In genomic region chr2:74499940-74500577, GRCh38 we compare ENCODE assay signal across 14 cellular contexts. TPM values are rescaled to one million over a fixed set of nuclear protein-coding genes. Genes with fewer than 3 reads are reported as not detected.
DNase-seq lines count a peak whose midpoint lies in the region; ATAC-seq and TF ChIP-seq lines count a peak whose summit lies in the region.
"Had no signal": no experiment of that assay in that cellular context is flagged by ENCODE, and none has a peak within 500 bp of the region (broad histone marks: within the 10 kb centered on the region; RNA-seq: fewer than 3 reads in every experiment).

No MANE protein-coding gene starts in this region.

- peaks cover 50% of the 10 kb centered on the region for H3K4me1 ChIP-seq in CD8-positive, alpha-beta T cell (ENCODE audit: insufficient read depth, low read length)
- H3K4me1 ChIP-seq in HUES64 (ENCODE audit: insufficient read depth, low read length) (peaks cover 21% of the 10 kb centered on the region), thyroid gland (peaks cover 29 to 36% of the 10 kb centered on the region in 2 donors)

- POLR2A ChIA-PET in CD8-positive, alpha-beta T cell (lab: Charles Lee) = interaction anchor here (0.7 to 0.8 kb wide), 2 partner anchors 30 to 42 kb away, joined by 3 to 4 read pairs; partner anchors contain the start of genes AUP1, HTRA2 and WBP1

- intact Hi-C loops in CD8-positive, alpha-beta T cell (cut with DNase I, micrococcal nuclease) = loop anchor here (5.0 to 10.0 kb wide), 2 partner anchors 87 to 155 kb away; partner anchors contain the start of gene SEMA4F (in 2 of the 2)
- intact Hi-C loops in Calu3 (cut with micrococcal nuclease; ENCODE audit: unreplicated experiment) (no loop called here), thyroid gland (cut with DNase I) (no loop called here)

- H3K4me3 ChIP-seq in CD8-positive, alpha-beta T cell (ENCODE audit: low read depth, low read length) = no peak overlapping the region
- H3K4me3 ChIP-seq in HUES64 (ENCODE audit: low read length) (peak overlapping the region; percentile 46), fibroblast of villous mesenchyme (ENCODE audit: low read depth, low read length) (peak overlapping the region; percentile 57), thyroid gland (replicated peaks in 1 of 3) (no peak overlapping the region)

- no peak overlapping the region for H3K27ac Mint-ChIP-seq in CD8-positive, alpha-beta T cell
- no peak overlapping the region for H3K27ac Mint-ChIP-seq in neural crest cell (ENCODE audit: unreplicated experiment)
- H3K27ac Mint-ChIP-seq in Calu3 (ENCODE audit: unreplicated experiment) = no peak overlapping the region
- H3K27ac Mint-ChIP-seq: activated T-helper 17 cell treated with anti-CD3 and anti-CD28 coated beads, Interleukin-2, amount 50 U/mL, for 72 hours had no signal

- peak overlapping the region; percentile 47 for H3K4me3 Mint-ChIP-seq in CD8-positive, alpha-beta T cell
- peak overlapping the region; percentile 74 for H3K4me3 Mint-ChIP-seq in neural crest cell
- H3K4me3 Mint-ChIP-seq in Calu3 (ENCODE audit: low read depth, unreplicated experiment) = no peak overlapping the region

- DNase-seq in CD8-positive, alpha-beta T cell = no peak
- DNase-seq in fibroblast of villous mesenchyme (ENCODE audit: low read depth) = no peak
- DNase-seq in neural crest cell (ENCODE audit: low read depth, low spot score) = no peak
- DNase-seq in Calu3 = no peak
- no peak for DNase-seq in thyroid gland
- no peak for DNase-seq in stimulated activated CD4-positive, alpha-beta T cell treated with anti-CD3 and anti-CD28 coated beads, Interleukin-4, amount 100 ng/mL, for 1 hour
- DNase-seq: midbrain, NCI-H1930, NCI-H82 had no signal

- 30% methylated on average over 15 of the region's 15 CpGs for WGBS in HUES64
- 70 to 77% methylated on average over 15 of the region's 15 CpGs for WGBS in thyroid gland, 2 donors

- TF ChIP-seq POLR2A in thyroid gland (IDR thresholded peaks at IDR 0.05) = no peak

- H3K9me3 Mint-ChIP-seq in CD8-positive, alpha-beta T cell = no peaks in the 10 kb centered on the region
- H3K9me3 Mint-ChIP-seq in neural crest cell (no peaks in the 10 kb centered on the region), Calu3 (ENCODE audit: low read depth, unreplicated experiment) (no peaks in the 10 kb centered on the region)
- H3K9me3 Mint-ChIP-seq: activated T-helper 17 cell treated with anti-CD3 and anti-CD28 coated beads, Interleukin-2, amount 50 U/mL, for 72 hours had no signal

- no peak for TF ChIP-seq CTCF in CD8-positive, alpha-beta T cell (IDR thresholded peaks at IDR 0.05)
- TF ChIP-seq CTCF in fibroblast of villous mesenchyme (IDR thresholded peaks at IDR 0.05; ENCODE audit: insufficient read depth, low read depth, low read length) (no peak), neural crest cell (conservative IDR thresholded peaks at IDR 0.05) (no peak), Calu3 (IDR thresholded peaks at IDR 0.05; ENCODE audit: unreplicated experiment) (no peak), thyroid gland (IDR thresholded peaks at IDR 0.05) (no peak)

- H3K4me1 Mint-ChIP-seq in CD8-positive, alpha-beta T cell (ENCODE audit: low read depth) = peaks cover 49% of the 10 kb centered on the region
- H3K4me1 Mint-ChIP-seq in neural crest cell = peaks cover 24% of the 10 kb centered on the region
- peaks cover 37% of the 10 kb centered on the region for H3K4me1 Mint-ChIP-seq in Calu3 (ENCODE audit: low read depth, unreplicated experiment)

- H3K27me3 Mint-ChIP-seq in CD8-positive, alpha-beta T cell (ENCODE audit: low read depth) = peaks cover 61% of the 10 kb centered on the region
- H3K27me3 Mint-ChIP-seq in neural crest cell (ENCODE audit: low read depth) (peaks cover 99% of the 10 kb centered on the region), Calu3 (ENCODE audit: unreplicated experiment) (peaks cover 15% of the 10 kb centered on the region)

- H3K27me3 ChIP-seq in CD8-positive, alpha-beta T cell (ENCODE audit: insufficient read depth, low read length) = peaks cover 46% of the 10 kb centered on the region
- peaks cover 100% of the 10 kb centered on the region for H3K27me3 ChIP-seq in HUES64 (ENCODE audit: insufficient read depth, low read length)
- peaks cover 7% of the 10 kb centered on the region for H3K27me3 ChIP-seq in thyroid gland

- BruUV-seq in Calu3 (replicated peaks; lab: Mats Ljungman, UMichigan) = no TSS peak

- ATAC-seq in CD8-positive, alpha-beta T cell = no peak

- H3K36me3 ChIP-seq in CD8-positive, alpha-beta T cell (ENCODE audit: insufficient read depth, low read length) = peaks cover 5% of the 10 kb centered on the region
- peaks cover 5% of the 10 kb centered on the region; the same call in 1 of the 2 replicates for H3K36me3 ChIP-seq in HUES64 (ENCODE audit: insufficient read depth, low read length)
- peaks cover 2% of the 10 kb centered on the region in 2 donors for H3K36me3 ChIP-seq in thyroid gland

- CTCF ChIA-PET in CD8-positive, alpha-beta T cell (lab: Charles Lee) = interaction anchor here (1.2 kb wide), 1 partner anchor 17 kb away, joined by 7 read pairs; the partner anchor contains the start of genes CCDC142 and TTC31
- CTCF ChIA-PET in Calu3 (lab: Charles Lee) = interaction anchor here (0.6 kb wide), 1 partner anchor 14 kb away, joined by 5 read pairs; the partner anchor contains the start of gene TLX2

- no peaks in the 10 kb centered on the region for H3K9me3 ChIP-seq in CD8-positive, alpha-beta T cell (ENCODE audit: low read length)
- no peaks in the 10 kb centered on the region for H3K9me3 ChIP-seq in HUES64 (ENCODE audit: insufficient read depth, low read depth, low read length)
- no peaks in the 10 kb centered on the region for H3K9me3 ChIP-seq in thyroid gland

- H3K9ac ChIP-seq in HUES64 (ENCODE audit: low read depth, low read length) = no peak overlapping the region

- H3K27ac ChIP-seq in CD8-positive, alpha-beta T cell (ENCODE audit: low read depth, low read length) = no peak overlapping the region
- H3K27ac ChIP-seq in HUES64 (ENCODE audit: low read depth, low read length) (no peak overlapping the region), thyroid gland (no peak overlapping the region)

- peaks cover 8% of the 10 kb centered on the region for H3K36me3 Mint-ChIP-seq in CD8-positive, alpha-beta T cell
- H3K36me3 Mint-ChIP-seq in neural crest cell (ENCODE audit: low read depth) (peaks cover 14% of the 10 kb centered on the region), Calu3 (ENCODE audit: insufficient read depth, unreplicated experiment) (peaks cover 56% of the 10 kb centered on the region)

RNA-seq across cellular contexts. Expression of gene LBX2, which starts 0.7 kb away (rescaled TPM):
- not detected for total RNA-seq in CD8-positive, alpha-beta T cell
- not detected for polyA plus RNA-seq in HUES64 (2013, experiment 1 of 2)
- polyA plus RNA-seq in HUES64 (2013, experiment 2 of 2) = not detected
- total RNA-seq in fibroblast of villous mesenchyme (1.3 and 2.9 TPM in 2 replicates), neural crest cell (0.28 TPM in 1 of 2 replicates, not detected in the other), Calu3 (2022) (3.0 and 3.5 TPM in 2 replicates), thyroid gland (1 to 10 TPM in 2 of 4 donors, under 1 TPM in 1, not detected in 1; 0.50 to 2.6 (median 1.9) TPM)
- total RNA-seq: temporal lobe had no signal

RNA-seq across cellular contexts. Expression of gene PCGF1, which starts 7.4 kb away (rescaled TPM):
- 10 to 100 TPM; 18.6 to 22.9 TPM for total RNA-seq in CD8-positive, alpha-beta T cell
- polyA plus RNA-seq in HUES64 (2013, experiment 1 of 2) = 12.3 TPM
- 9.4 TPM for polyA plus RNA-seq in HUES64 (2013, experiment 2 of 2)
- total RNA-seq in fibroblast of villous mesenchyme (21.6 and 23.7 TPM in 2 replicates), neural crest cell (25.4 and 30.0 TPM in 2 replicates), Calu3 (2022) (25.9 TPM in 2 replicates), thyroid gland (10 to 100 TPM; 11.0 to 25.9 (median 17.1) TPM)

RNA-seq across cellular contexts. Expression of gene TLX2, which starts 14.2 kb away (rescaled TPM):
- total RNA-seq in CD8-positive, alpha-beta T cell = not detected
- polyA plus RNA-seq in HUES64 (2013, experiment 1 of 2) = 0.10 TPM
- 0.13 TPM for polyA plus RNA-seq in HUES64 (2013, experiment 2 of 2)
- not detected in 2 replicates for total RNA-seq in fibroblast of villous mesenchyme
- total RNA-seq in neural crest cell = not detected in 2 replicates
- total RNA-seq in Calu3 (2022) = not detected in 2 replicates
- total RNA-seq in thyroid gland = not detected
- total RNA-seq: bronchial epithelial cell, endothelial cell of umbilical vein, temporal lobe had no signal
- polyA plus RNA-seq: endothelial cell of umbilical vein had no signal

RNA-seq across cellular contexts. Expression of gene TTC31, which starts 17.2 kb away (rescaled TPM):
- 10 to 100 TPM; 25.9 to 30.8 TPM for total RNA-seq in CD8-positive, alpha-beta T cell
- polyA plus RNA-seq in HUES64 (2013, experiment 1 of 2) = 15.6 TPM
- polyA plus RNA-seq in HUES64 (2013, experiment 2 of 2) = 16.2 TPM
- total RNA-seq in fibroblast of villous mesenchyme = 8.6 and 14.8 TPM in 2 replicates
- total RNA-seq in neural crest cell = 29.6 and 31.6 TPM in 2 replicates
- total RNA-seq in Calu3 (2022) = 26.2 and 32.9 TPM in 2 replicates
- 10 to 100 TPM; 18.9 to 38.0 (median 22.4) TPM for total RNA-seq in thyroid gland

RNA-seq across cellular contexts. Expression of gene CCDC142, which starts 17.3 kb away (rescaled TPM):
- 10 to 100 TPM; 12.6 to 13.6 TPM for total RNA-seq in CD8-positive, alpha-beta T cell
- 7.6 TPM for polyA plus RNA-seq in HUES64 (2013, experiment 1 of 2)
- polyA plus RNA-seq in HUES64 (2013, experiment 2 of 2) = 4.9 TPM
- total RNA-seq in fibroblast of villous mesenchyme (27.2 and 29.6 TPM in 2 replicates), neural crest cell (34.7 and 35.0 TPM in 2 replicates), Calu3 (2022) (29.9 and 30.4 TPM in 2 replicates), thyroid gland (10 to 100 TPM; 13.6 to 58.7 (median 31.3) TPM)

Comparison
In these comparisons a context has a peak if more than half of its experiments do, and no peak if none do; other contexts are left out.
1. H3K4me3 ChIP-seq: peak in HUES64 (single experiment) and fibroblast of villous mesenchyme (single experiment); none in CD8-positive, alpha-beta T cell (single experiment) and thyroid gland (0 of 3).
2. intact Hi-C loops: an anchor here in CD8-positive, alpha-beta T cell (5.0 to 10.0 kb wide); none called in Calu3 and thyroid gland.